In genomic region chr14:92581966-92582566, GRCh38 we compare ENCODE assay signal across 22 cellular contexts.
A peak's percentile ranks its signal among the peaks of the same experiment; 100 is the strongest.
DNase-seq lines count a peak whose midpoint lies in the region; ATAC-seq, FAIRE-seq and TF ChIP-seq lines count a peak whose summit lies in the region.
"Had no signal": no experiment of that assay in that cellular context is flagged by ENCODE, and none has a peak within 500 bp of the region (broad histone marks: within the 10 kb centered on the region; RNA-seq: fewer than 3 reads in every experiment).

No MANE protein-coding gene starts in this region.

- no peaks in the 10 kb centered on the region for H3K9me3 ChIP-seq in IMR-90 (ENCODE audit: control insufficient read depth, insufficient read depth, low read length)
- peaks cover 6% of the 10 kb centered on the region; the same call in 2 of the 3 replicates for H3K9me3 ChIP-seq in GM12878 (replicated peaks; ENCODE audit: control insufficient read depth, insufficient read depth, low read length)
- no peaks in the 10 kb centered on the region for H3K9me3 ChIP-seq in lower lobe of right lung
- H3K9me3 ChIP-seq: pancreas had no signal

- H2AFZ ChIP-seq in IMR-90 (replicated peaks; ENCODE audit: low read length, poor library complexity): no peak overlapping the region
- H2AFZ ChIP-seq in GM12878 (ENCODE audit: control insufficient read depth, low read depth, low read length): no peak overlapping the region

- H3K56ac ChIP-seq in IMR-90 (ENCODE audit: extremely low read depth, insufficient read depth, low read length): no peak overlapping the region

- H4K5ac ChIP-seq in IMR-90 (ENCODE audit: low read depth, low read length): no peak overlapping the region

- no peak overlapping the region for H2AK9ac ChIP-seq in IMR-90 (replicated peaks; ENCODE audit: low read depth, low read length, poor library complexity)

- no peak overlapping the region for H2BK20ac ChIP-seq in IMR-90 (ENCODE audit: low read depth, low read length)

- no peaks in the 10 kb centered on the region for H3K27me3 ChIP-seq in IMR-90 (ENCODE audit: control insufficient read depth, insufficient read depth, low read length)
- H3K27me3 ChIP-seq in GM12878 (replicated peaks in 1 of 2; ENCODE audit: control insufficient read depth in 2 of 2, insufficient read depth in 2 of 2, low read length in 1 of 2): no peaks in the 10 kb centered on the region
- no peaks in the 10 kb centered on the region for H3K27me3 ChIP-seq in lower lobe of right lung (ENCODE audit: low read depth)
- H3K27me3 ChIP-seq: pancreas had no signal

- no peak for ATAC-seq in IMR-90 (ENCODE audit: low read depth)
- peak; percentile 28 for ATAC-seq in GM12878
- peak; percentile 12 for ATAC-seq in stimulated activated naive CD8-positive, alpha-beta T cell treated with anti-CD3 and anti-CD28 coated beads, Interleukin-15, amount 100 ng/mL, for 72 hours
- ATAC-seq in lower lobe of right lung: no peak
- ATAC-seq: left ventricle myocardium superior, pancreas, sciatic nerve had no signal

- H3K4me2 ChIP-seq in IMR-90 (ENCODE audit: low read depth, low read length): no peak overlapping the region
- H3K4me2 ChIP-seq in GM12878 (ENCODE audit: control insufficient read depth, insufficient read depth): peak overlapping the region; percentile 31
- H3K4me2 ChIP-seq: KMS-11 had no signal

- CTCF ChIA-PET in activated CD4-positive, alpha-beta memory T cell treated with anti-CD3 and anti-CD28 coated beads, Interleukin-2, amount 10 ng/mL, durations not matched to agents 7 days and 5 days (lab: Charles Lee): no interaction called here
- CTCF ChIA-PET in activated CD4-positive, alpha-beta memory T cell treated with anti-CD3 and anti-CD28 coated beads for 36 hours (lab: Charles Lee): no interaction called here
- CTCF ChIA-PET in IMR-90 (lab: Yijun Ruan, JAX) (no interaction called here), GM12878 (lab: Yijun Ruan, JAX) (interaction anchor here (1.0 to 1.3 kb wide), 4 partner anchors 13 to 31 kb away, joined by 3 read pairs; no protein-coding TSS in a partner anchor)

- BruUV-seq in IMR-90 (replicated peaks; lab: Mats Ljungman, UMichigan) (no TSS peak), GM12878 (replicated peaks; lab: Mats Ljungman, UMichigan) (no TSS peak)

- no peak overlapping the region for H3K9ac ChIP-seq in IMR-90 (ENCODE audit: low read depth, low read length)
- 0 out of 2 replicates have a peak overlapping the region, but pooled peaks have one; percentile 11 for H3K9ac ChIP-seq in GM12878 (ENCODE audit: control insufficient read depth, insufficient read depth, low read length)
- H3K9ac ChIP-seq: KMS-11 had no signal

- DNase-seq in activated CD4-positive, alpha-beta memory T cell treated with anti-CD3 and anti-CD28 coated beads, Interleukin-2, amount 10 ng/mL, durations not matched to agents 7 days and 5 days: no peak
- DNase-seq in activated CD4-positive, alpha-beta memory T cell treated with anti-CD3 and anti-CD28 coated beads for 36 hours: no peak
- no peak for DNase-seq in IMR-90
- DNase-seq in GM12878 (ENCODE audit: low read depth, low spot score): no peak
- no peak for DNase-seq in stimulated activated naive CD8-positive, alpha-beta T cell treated with anti-CD3 and anti-CD28 coated beads, Interleukin-15, amount 100 ng/mL, for 72 hours
- no peak for DNase-seq in lower lobe of right lung
- DNase-seq in stimulated activated CD4-positive, alpha-beta T cell treated with anti-CD3 and anti-CD28 coated beads, Interleukin-4, amount 100 ng/mL, for 1 hour: no peak
- DNase-seq in D721Med (ENCODE audit: insufficient read length, low spot score): no peak
- DNase-seq: C1 segment of cervical spinal cord; head of caudate nucleus; left ventricle myocardium superior; NCI-H1048; NCI-H2081 treated with DMSO at 0.1 percent for 48 hours; NCI-H524; pancreas; Right ventricle myocardium superior; stimulated activated CD4-positive, alpha-beta T cell treated with anti-CD3 and anti-CD28 coated beads, Interleukin-1b, Interleukin-23, amount 100 ng/mL, for 48 hours; substantia nigra had no signal

- H3K4me3 ChIP-seq in IMR-90 (ENCODE audit: insufficient read depth, low read depth, low read length) (no peak overlapping the region), GM12878 (no peak overlapping the region), lower lobe of right lung (no peak overlapping the region)
- H3K4me3 ChIP-seq: pancreas had no signal

- peak overlapping the region; percentile 8; the same call in 1 of the 2 replicates for H2AK5ac ChIP-seq in IMR-90 (ENCODE audit: low read depth, low read length)

- H3K36me3 ChIP-seq in IMR-90 (ENCODE audit: control insufficient read depth, insufficient read depth, low read length) (peaks cover 28% of the 10 kb centered on the region), GM12878 (ENCODE audit: control insufficient read depth in 2 of 2, insufficient read depth in 2 of 2, low read length in 1 of 2) (no peaks in the 10 kb centered on the region; a peak in 2 of 4 replicates), lower lobe of right lung (peaks cover 36% of the 10 kb centered on the region)
- H3K36me3 ChIP-seq: pancreas had no signal

- H3K27me3 Mint-ChIP-seq in activated CD4-positive, alpha-beta memory T cell treated with anti-CD3 and anti-CD28 coated beads, Interleukin-2, amount 10 ng/mL, durations not matched to agents 7 days and 5 days: peaks cover 12% of the 10 kb centered on the region
- H3K27me3 Mint-ChIP-seq in activated CD4-positive, alpha-beta memory T cell treated with anti-CD3 and anti-CD28 coated beads for 36 hours: no peaks in the 10 kb centered on the region
- H3K27me3 Mint-ChIP-seq in stimulated activated naive CD8-positive, alpha-beta T cell treated with anti-CD3 and anti-CD28 coated beads, Interleukin-15, amount 100 ng/mL, for 72 hours: no peaks in the 10 kb centered on the region

- dilution Hi-C loops in IMR-90 (cut with HindIII; ENCODE audit: low sequenced_read_pairs, unreplicated experiment): no loop called here

- H3K4ac ChIP-seq in IMR-90 (ENCODE audit: low read depth, low read length): no peak overlapping the region

- intact Hi-C loops in activated CD4-positive, alpha-beta memory T cell treated with anti-CD3 and anti-CD28 coated beads for 36 hours (cut with micrococcal nuclease): no loop called here
- intact Hi-C loops in IMR-90 (cut with micrococcal nuclease) (no loop called here), GM12878 (cut with micrococcal nuclease; ENCODE audit: unreplicated experiment) (loop anchor here (1.0 kb wide), 1 partner anchor 69 kb away; no protein-coding TSS in a partner anchor), lower lobe of right lung (cut with DNase I) (no loop called here)

- H2BK5ac ChIP-seq in IMR-90 (ENCODE audit: low read depth, low read length, poor library complexity, severe bottlenecking): no peak overlapping the region

- TF ChIP-seq RAD21 in IMR-90 (IDR thresholded peaks at IDR 0.05; ENCODE audit: low read length) (no peak), GM12878 (IDR thresholded peaks at IDR 0.05; ENCODE audit: insufficient read depth, low read depth, low read length) (no peak)

- H3K9me1 ChIP-seq in IMR-90 (ENCODE audit: insufficient read depth, low read length): peaks cover 32% of the 10 kb centered on the region

- no peak overlapping the region for H2BK15ac ChIP-seq in IMR-90 (ENCODE audit: low read depth, low read length)

- no peak overlapping the region for H2BK120ac ChIP-seq in IMR-90 (ENCODE audit: low read depth, low read length)

- H3K36me3 Mint-ChIP-seq in activated CD4-positive, alpha-beta memory T cell treated with anti-CD3 and anti-CD28 coated beads, Interleukin-2, amount 10 ng/mL, durations not matched to agents 7 days and 5 days (ENCODE audit: low read depth): peaks cover 30% of the 10 kb centered on the region
- H3K36me3 Mint-ChIP-seq in activated CD4-positive, alpha-beta memory T cell treated with anti-CD3 and anti-CD28 coated beads for 36 hours: no peaks in the 10 kb centered on the region

- peaks cover 77% of the 10 kb centered on the region for H3K4me1 Mint-ChIP-seq in activated CD4-positive, alpha-beta memory T cell treated with anti-CD3 and anti-CD28 coated beads, Interleukin-2, amount 10 ng/mL, durations not matched to agents 7 days and 5 days
- H3K4me1 Mint-ChIP-seq in activated CD4-positive, alpha-beta memory T cell treated with anti-CD3 and anti-CD28 coated beads for 36 hours (ENCODE audit: low read depth): peaks cover 60% of the 10 kb centered on the region
- peaks cover 98% of the 10 kb centered on the region for H3K4me1 Mint-ChIP-seq in stimulated activated naive CD8-positive, alpha-beta T cell treated with anti-CD3 and anti-CD28 coated beads, Interleukin-15, amount 100 ng/mL, for 72 hours

- SMC1A ChIA-PET in GM12878 (lab: Charles Lee; ENCODE audit: uncharacterized antibody, unreplicated experiment): interaction anchor here (1.0 to 8.7 kb wide), 4 partner anchors 15 to 94 kb away, joined by 3 to 137 read pairs (median 56); no protein-coding TSS in a partner anchor

- H3K23ac ChIP-seq in IMR-90 (ENCODE audit: low read depth, low read length): no peak overlapping the region

- no peak overlapping the region for H3K14ac ChIP-seq in IMR-90 (replicated peaks; ENCODE audit: low read depth, low read length)

- peaks cover 28% of the 10 kb centered on the region for H3K4me1 ChIP-seq in IMR-90 (ENCODE audit: control insufficient read depth, insufficient read depth, low read length)
- H3K4me1 ChIP-seq in GM12878 (ENCODE audit: control insufficient read depth, insufficient read depth, low read length): peaks cover 73% of the 10 kb centered on the region
- H3K4me1 ChIP-seq in lower lobe of right lung: peaks cover 29% of the 10 kb centered on the region
- H3K4me1 ChIP-seq: pancreas had no signal

- no peak overlapping the region for H4K8ac ChIP-seq in IMR-90 (ENCODE audit: low read depth in 2 of 2, low read length in 2 of 2)

- in situ Hi-C loops in IMR-90 (cut with MboI; ENCODE audit: low sequenced_read_pairs): no loop called here
- in situ Hi-C loops in GM12878 (cut with MboI): loop anchor here (10.0 kb wide), 1 partner anchor 193 kb away; no protein-coding TSS in a partner anchor

- H3K9me3 Mint-ChIP-seq in activated CD4-positive, alpha-beta memory T cell treated with anti-CD3 and anti-CD28 coated beads, Interleukin-2, amount 10 ng/mL, durations not matched to agents 7 days and 5 days: peaks cover 2% of the 10 kb centered on the region
- no peaks in the 10 kb centered on the region for H3K9me3 Mint-ChIP-seq in activated CD4-positive, alpha-beta memory T cell treated with anti-CD3 and anti-CD28 coated beads for 36 hours
- peaks cover 8 to 9% of the 10 kb centered on the region in 2 donors for H3K9me3 Mint-ChIP-seq in stimulated activated naive CD8-positive, alpha-beta T cell treated with anti-CD3 and anti-CD28 coated beads, Interleukin-15, amount 100 ng/mL, for 72 hours

- TF ChIP-seq CTCF in IMR-90 (conservative IDR thresholded peaks at IDR 0.05; ENCODE audit: low read depth, low read length) (no peak), GM12878 (IDR thresholded peaks at IDR 0.05 in 2 of 3, conservative IDR thresholded peaks at IDR 0.05 in 1 of 3; ENCODE audit: control insufficient read depth in 2 of 3, extremely low read depth in 1 of 3, insufficient read depth in 1 of 3, low read depth in 3 of 3, low read length in 3 of 3) (no peak), lower lobe of right lung (IDR thresholded peaks at IDR 0.05) (no peak), D721Med (IDR thresholded peaks at IDR 0.05; ENCODE audit: insufficient read depth, missing control alignments) (no peak)

- H3K4me3 Mint-ChIP-seq in activated CD4-positive, alpha-beta memory T cell treated with anti-CD3 and anti-CD28 coated beads, Interleukin-2, amount 10 ng/mL, durations not matched to agents 7 days and 5 days: no peak overlapping the region
- no peak overlapping the region for H3K4me3 Mint-ChIP-seq in activated CD4-positive, alpha-beta memory T cell treated with anti-CD3 and anti-CD28 coated beads for 36 hours
- H3K4me3 Mint-ChIP-seq in stimulated activated naive CD8-positive, alpha-beta T cell treated with anti-CD3 and anti-CD28 coated beads, Interleukin-15, amount 100 ng/mL, for 72 hours: peak overlapping the region; percentile 19 to 67

- H4K20me1 ChIP-seq in IMR-90 (ENCODE audit: insufficient read depth, low read length) (peaks cover 5% of the 10 kb centered on the region), GM12878 (ENCODE audit: control insufficient read depth, insufficient read depth) (no peaks in the 10 kb centered on the region)

- WGBS in IMR-90 (ENCODE audit: extremely low coverage in 2 of 2, insufficient read length in 1 of 2), 2 experiments: 90% methylated on average over 2 of the region's 11 CpGs; no CpG with 5 or more reads in 1 of the 2 experiments
- 19% methylated on average over 10 of the region's 11 CpGs for WGBS in GM12878 (ENCODE audit: insufficient coverage, insufficient replicate concordance, low lambda C conversion rate, missing lambda C conversion rate)

- TF ChIP-seq EP300 in GM12878 (IDR thresholded peaks at IDR 0.05; ENCODE audit: borderline replicate concordance in 1 of 2, control insufficient read depth in 1 of 2, low read depth in 2 of 2, low read length in 2 of 2): peak; percentile 40 to 49; a peak in 2 of 4 replicates

- peaks cover 0 to 35% of the 10 kb centered on the region in 2 experiments; a peak in 3 of 4 replicates for H3K79me1 ChIP-seq in IMR-90 (ENCODE audit: low read depth in 1 of 2, low read length in 2 of 2)

- FAIRE-seq in GM12878 (lab: Jason Lieb, UNC): no peak
- no peak for FAIRE-seq in D721Med (lab: Jason Lieb, UNC)
- FAIRE-seq: A204.1, H54, pancreas had no signal

- no peak overlapping the region for H3K18ac ChIP-seq in IMR-90 (ENCODE audit: low read depth, low read length)

- H3K27ac ChIP-seq in IMR-90 (ENCODE audit: insufficient read depth, low read length): no peak overlapping the region
- peak overlapping the region; percentile 66 for H3K27ac ChIP-seq in GM12878 (ENCODE audit: control insufficient read depth, insufficient read depth)
- H3K27ac ChIP-seq in lower lobe of right lung: no peak overlapping the region
- H3K27ac ChIP-seq: KMS-11, pancreas had no signal

- H4K91ac ChIP-seq in IMR-90 (ENCODE audit: insufficient read depth, low read depth, low read length): no peak overlapping the region

- H3K79me2 ChIP-seq in GM12878 (ENCODE audit: control insufficient read depth, insufficient read depth, low read length): no peaks in the 10 kb centered on the region

- POLR2A ChIA-PET in activated CD4-positive, alpha-beta memory T cell treated with anti-CD3 and anti-CD28 coated beads, Interleukin-2, amount 10 ng/mL, durations not matched to agents 7 days and 5 days (lab: Charles Lee): no interaction called here
- POLR2A ChIA-PET in activated CD4-positive, alpha-beta memory T cell treated with anti-CD3 and anti-CD28 coated beads for 36 hours (lab: Charles Lee): no interaction called here
- POLR2A ChIA-PET in IMR-90 (lab: Charles Lee; ENCODE audit: unreplicated experiment) (no interaction called here), GM12878 (lab: Charles Lee) (interaction anchor here (1.3 to 1.4 kb wide), 2 partner anchors 14 to 95 kb away, joined by 3 to 7 read pairs; no protein-coding TSS in a partner anchor)

- no peak for TF ChIP-seq POLR2A in IMR-90 (IDR thresholded peaks at IDR 0.05; ENCODE audit: low read depth, low read length)
- TF ChIP-seq POLR2A in GM12878 (IDR thresholded peaks at IDR 0.05; ENCODE audit: low read depth, low read length): no peak

- RAD21 ChIA-PET in GM12878 (lab: Charles Lee; ENCODE audit: unreplicated experiment): interaction anchor here (1.0 to 8.7 kb wide), 7 partner anchors 13 to 95 kb away, joined by 3 to 101 read pairs (median 8); no protein-coding TSS in a partner anchor

- peak overlapping the region; percentile 61 for H3K27ac Mint-ChIP-seq in activated CD4-positive, alpha-beta memory T cell treated with anti-CD3 and anti-CD28 coated beads, Interleukin-2, amount 10 ng/mL, durations not matched to agents 7 days and 5 days
- H3K27ac Mint-ChIP-seq in activated CD4-positive, alpha-beta memory T cell treated with anti-CD3 and anti-CD28 coated beads for 36 hours: no peak overlapping the region
- peak overlapping the region; percentile 80 to 95 for H3K27ac Mint-ChIP-seq in stimulated activated naive CD8-positive, alpha-beta T cell treated with anti-CD3 and anti-CD28 coated beads, Interleukin-15, amount 100 ng/mL, for 72 hours

Comparison
In these comparisons a context has a peak if more than half of its experiments do, and no peak if none do; other contexts are left out.
1. H3K4me3 Mint-ChIP-seq: peak in stimulated activated naive CD8-positive, alpha-beta T cell treated with anti-CD3 and anti-CD28 coated beads, Interleukin-15, amount 100 ng/mL, for 72 hours (2 of 2); none in activated CD4-positive, alpha-beta memory T cell treated with anti-CD3 and anti-CD28 coated beads, Interleukin-2, amount 10 ng/mL, durations not matched to agents 7 days and 5 days (single experiment) and activated CD4-positive, alpha-beta memory T cell treated with anti-CD3 and anti-CD28 coated beads for 36 hours (single experiment).
2. ATAC-seq: peak in GM12878 (single experiment) and stimulated activated naive CD8-positive, alpha-beta T cell treated with anti-CD3 and anti-CD28 coated beads, Interleukin-15, amount 100 ng/mL, for 72 hours (single experiment); none in IMR-90 (single experiment) and lower lobe of right lung (0 of 2).